7 cellular contexts compared by ENCODE assay signal in the genomic region with DNA sequence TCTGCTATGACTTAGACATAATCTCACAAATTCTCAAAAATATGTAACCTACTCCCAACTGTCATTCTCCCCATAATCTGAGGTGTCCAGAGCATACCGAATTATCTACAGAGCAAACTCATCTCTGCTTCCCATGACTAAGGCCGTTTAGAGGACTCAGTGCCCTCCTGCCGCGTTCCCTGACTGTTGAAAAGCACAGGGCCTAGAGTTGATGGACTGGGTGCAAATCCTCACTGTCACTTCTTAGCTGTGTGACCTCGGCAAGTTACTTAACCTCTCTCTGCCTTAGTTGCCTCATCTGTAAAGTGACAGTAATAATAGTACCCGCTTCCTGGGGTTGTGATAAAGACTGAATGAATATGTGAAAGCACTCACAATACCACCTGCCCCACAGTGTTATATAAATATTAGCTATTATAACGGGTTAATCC. TPM values are rescaled to one million over a fixed set of nuclear protein-coding genes. Genes with fewer than 3 reads are reported as not detected.
DNase-seq lines count a peak whose midpoint lies in the region; TF ChIP-seq lines count a peak whose summit lies in the region.

No MANE protein-coding gene starts in this region.

- no peak for TF ChIP-seq POLR2A in esophagus muscularis mucosa (IDR thresholded peaks at IDR 0.05; ENCODE audit: low read depth)

- intact Hi-C loops in esophagus muscularis mucosa (cut with DNase I): loop anchor here (5.0 kb wide), 1 partner anchor 70 kb away; no protein-coding TSS in a partner anchor

- DNase-seq in H7 (peak; percentile 38), RWPE1 (ENCODE audit: low spot score) (no peak), esophagus muscularis mucosa (ENCODE audit: extremely low spot score) (no peak), NCI-H2196 (lab: John Stamatoyannopoulos, UW; ENCODE audit: unreplicated experiment) (no peak), NCI-H510A (lab: John Stamatoyannopoulos, UW) (no peak), T-helper 9 cell (no peak)

- whole genome bisulfite sequencing in esophagus muscularis mucosa: 50% methylated on average over 6 of the region's 7 CpGs

- H3K4me2 ChIP-seq in skeletal muscle satellite cell (ENCODE audit: low read length): peak overlapping the region; percentile 99

- H3K4me1 ChIP-seq in esophagus muscularis mucosa: peaks cover 19 to 48% (median 42%) of the 10 kb centered on the region in 4 donors
- peaks cover 14% of the 10 kb centered on the region for H3K4me1 ChIP-seq in skeletal muscle satellite cell (ENCODE audit: control insufficient read depth, insufficient read depth, low read length)

- H3K27me3 ChIP-seq in H7 (ENCODE audit: control insufficient read depth, insufficient read depth, low read length) (no peaks in the 10 kb centered on the region), esophagus muscularis mucosa (no peaks in the 10 kb centered on the region), skeletal muscle satellite cell (ENCODE audit: control insufficient read depth, insufficient read depth, low read length) (no peaks in the 10 kb centered on the region)

- TF ChIP-seq EP300 in esophagus muscularis mucosa (IDR thresholded peaks at IDR 0.05): no peak

- peak overlapping the region; percentile 89 for H3K27ac ChIP-seq in RWPE1
- H3K27ac ChIP-seq in esophagus muscularis mucosa (replicated peaks in 1 of 4): peak overlapping the region; percentile 99 to 100 (median 100)

- H3K9me3 ChIP-seq in esophagus muscularis mucosa (no peaks in the 10 kb centered on the region), skeletal muscle satellite cell (replicated peaks; ENCODE audit: low read length) (no peaks in the 10 kb centered on the region)

- H3K4me3 ChIP-seq in H7 (ENCODE audit: insufficient read depth, low read depth, low read length) (peak overlapping the region; percentile 94), esophagus muscularis mucosa (peak overlapping the region; percentile 83 to 89 (median 88)), skeletal muscle satellite cell (ENCODE audit: low read length) (peak overlapping the region; percentile 88)

- CTCF ChIA-PET in RWPE1 (lab: Yijun Ruan, JAX): interaction anchor here (0.6 to 1.5 kb wide), 6 partner anchors 47 to 265 kb away, joined by 3 to 6 read pairs (median 4); no protein-coding TSS in a partner anchor

- POLR2A ChIA-PET in RWPE1 (lab: Yijun Ruan, JAX; ENCODE audit: low non-redundant PET): interaction anchor here (0.6 kb wide), 2 partner anchors 47 to 84 kb away, joined by 3 read pairs; no protein-coding TSS in a partner anchor

- H3K36me3 ChIP-seq in H7 (replicated peaks; ENCODE audit: control insufficient read depth, insufficient read depth, low read length) (no peaks in the 10 kb centered on the region), esophagus muscularis mucosa (no peaks in the 10 kb centered on the region), skeletal muscle satellite cell (ENCODE audit: insufficient read depth, low read length) (no peaks in the 10 kb centered on the region)

- TF ChIP-seq CTCF in RWPE1 (conservative IDR thresholded peaks at IDR 0.05; ENCODE audit: low read depth) (no peak), esophagus muscularis mucosa (IDR thresholded peaks at IDR 0.05) (no peak)

- H3K9ac ChIP-seq in skeletal muscle satellite cell (ENCODE audit: low read depth, low read length): no peak overlapping the region

RNA-seq across cellular contexts. Expression of a gene that starts 4.7 kb away (rescaled TPM):
- total RNA-seq in H7 (2014; rRNA removed; shearing (Covaris generic)): 789 and 839 TPM in 2 replicates
- 100 to 1,000 TPM in 3 of 4 donors, 10 to 100 TPM in 1; 90.1 to 181 (median 146) TPM for total RNA-seq in esophagus muscularis mucosa
- total RNA-seq in skeletal muscle satellite cell (2012; rRNA removed): 64.1 and 111 TPM in 2 replicates

RNA-seq across cellular contexts. Expression of a gene that starts 43.6 kb away (rescaled TPM):
- total RNA-seq in H7 (2014; rRNA removed; shearing (Covaris generic)): 30.7 and 38.1 TPM in 2 replicates
- 1 to 10 TPM; 6.3 to 8.3 (median 7.3) TPM for total RNA-seq in esophagus muscularis mucosa
- total RNA-seq in skeletal muscle satellite cell (2012; rRNA removed): 9.6 and 14.6 TPM in 2 replicates
